ENCODE assay signal across 11 cellular contexts in the genomic region with DNA sequence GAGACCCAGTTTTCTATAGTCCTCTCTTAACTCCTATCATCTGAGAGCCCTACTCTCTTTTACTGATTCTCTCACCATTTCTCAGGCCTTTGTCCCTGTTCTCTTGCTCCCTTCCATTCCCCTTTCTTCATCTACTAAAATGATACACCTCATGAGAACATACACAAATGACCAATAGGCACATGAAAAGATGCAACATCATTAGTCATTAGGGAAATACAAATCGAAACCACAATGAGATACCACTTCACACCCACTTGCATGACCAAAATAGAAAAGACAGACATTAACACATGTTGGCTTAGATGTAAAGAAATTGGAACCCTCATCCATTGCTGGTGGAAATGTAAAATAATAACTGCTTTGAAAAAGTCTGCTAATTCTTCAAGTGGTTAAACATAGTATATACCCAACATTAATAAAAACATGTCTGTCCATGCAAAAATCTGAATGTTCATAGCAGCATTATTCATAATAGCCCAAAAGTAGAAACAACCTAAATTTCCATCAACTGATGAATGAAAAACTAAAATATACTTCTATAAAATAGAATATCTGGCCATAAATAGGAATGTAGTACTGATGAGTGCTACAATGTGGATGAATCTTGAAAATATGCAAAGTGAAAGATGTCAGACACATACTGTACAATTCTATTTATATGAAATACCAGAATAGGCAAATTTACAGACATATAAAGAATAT.
DNase-seq lines count a peak whose midpoint lies in the region; ATAC-seq, FAIRE-seq and TF ChIP-seq lines count a peak whose summit lies in the region.
"Had no signal": no experiment of that assay in that cellular context is flagged by ENCODE, and none has a peak within 500 bp of the region (broad histone marks: within the 10 kb centered on the region; RNA-seq: fewer than 3 reads in every experiment).

No MANE protein-coding gene starts in this region.

- peak; percentile 19 for FAIRE-seq in G401.6 (lab: Jason Lieb, UNC)

- H3K9me3 Mint-ChIP-seq in chondrocyte (ENCODE audit: low read depth) = no peaks in the 10 kb centered on the region
- no peaks in the 10 kb centered on the region for H3K9me3 Mint-ChIP-seq in T-helper 2 cell treated with Interferon-gamma antibody and Interleukin-4, amounts not matched to agents 5 μg/mL and 100 μg/mL, for 36 hours

- peaks cover 32% of the 10 kb centered on the region for H3K4me1 Mint-ChIP-seq in chondrocyte (ENCODE audit: low read depth)
- no peaks in the 10 kb centered on the region for H3K4me1 Mint-ChIP-seq in T-helper 2 cell treated with Interferon-gamma antibody and Interleukin-4, amounts not matched to agents 5 μg/mL and 100 μg/mL, for 36 hours (ENCODE audit: low read depth)

- intact Hi-C loops in PC-9 (cut with micrococcal nuclease; ENCODE audit: unreplicated experiment) = no loop called here

- H3K4me3 ChIP-seq in PC-9 = no peak overlapping the region

- no peaks in the 10 kb centered on the region for H3K9me3 ChIP-seq in PC-9 (ENCODE audit: insufficient read depth, low read depth)

- POLR2A ChIA-PET in PC-9 (lab: Charles Lee; ENCODE audit: unreplicated experiment) = no interaction called here

- no peaks in the 10 kb centered on the region for H3K9me2 ChIP-seq in PC-9 (ENCODE audit: insufficient read depth)

- H3K4me2 ChIP-seq in PC-9 = no peak overlapping the region

- no peak for DNase-seq in chondrocyte (ENCODE audit: low spot score)
- no peak for DNase-seq in NCI-H2196 treated with DMSO at 0.1 percent for 48 hours (lab: John Stamatoyannopoulos, UW; ENCODE audit: unreplicated experiment)
- no peak for DNase-seq in T-helper 2 cell treated with Interferon-gamma antibody and Interleukin-4, amounts not matched to agents 5 μg/mL and 100 μg/mL, for 36 hours (ENCODE audit: low spot score)
- no peak for DNase-seq in dermis blood vessel endothelial cell
- DNase-seq in PC-9 = no peak
- DNase-seq: DMS79; NCI-H187 treated with DMSO at 0.1 percent for 48 hours; stimulated activated CD4-positive, alpha-beta T cell treated with anti-CD3 and anti-CD28 coated beads, Interleukin-4, amount 100 ng/mL, for 24 hours had no signal

- H3K4me1 ChIP-seq in PC-9 (replicated peaks; ENCODE audit: insufficient read depth) = peaks cover 3% of the 10 kb centered on the region

- H3K27me3 Mint-ChIP-seq in chondrocyte (ENCODE audit: low read depth) = no peaks in the 10 kb centered on the region
- H3K27me3 Mint-ChIP-seq in T-helper 2 cell treated with Interferon-gamma antibody and Interleukin-4, amounts not matched to agents 5 μg/mL and 100 μg/mL, for 36 hours (ENCODE audit: low read depth) = no peaks in the 10 kb centered on the region

- H3K79me2 ChIP-seq in PC-9 (ENCODE audit: low read depth) = no peaks in the 10 kb centered on the region

- ATAC-seq in GM21515 (IDR thresholded peaks at IDR 0.05; ENCODE audit: unreplicated experiment) = peak; percentile 68
- peak; percentile 91 for ATAC-seq in HG03378 (IDR thresholded peaks at IDR 0.05; ENCODE audit: unreplicated experiment)

- TF ChIP-seq CTCF in chondrocyte (IDR thresholded peaks at IDR 0.05) (no peak), PC-9 (conservative IDR thresholded peaks at IDR 0.05) (no peak)

- H4K20me1 ChIP-seq in PC-9 (ENCODE audit: insufficient read depth) = no peaks in the 10 kb centered on the region

- no peaks in the 10 kb centered on the region for H3K27me3 ChIP-seq in PC-9 (ENCODE audit: insufficient read depth, low read depth)

- peak overlapping the region; percentile 50 for H3K27ac Mint-ChIP-seq in chondrocyte (ENCODE audit: unreplicated experiment)
- H3K27ac Mint-ChIP-seq in T-helper 2 cell treated with Interferon-gamma antibody and Interleukin-4, amounts not matched to agents 5 μg/mL and 100 μg/mL, for 36 hours = no peak overlapping the region

- H3K4me3 Mint-ChIP-seq in chondrocyte (ENCODE audit: unreplicated experiment) = no peak overlapping the region
- no peak overlapping the region for H3K4me3 Mint-ChIP-seq in T-helper 2 cell treated with Interferon-gamma antibody and Interleukin-4, amounts not matched to agents 5 μg/mL and 100 μg/mL, for 36 hours

- H3K36me3 Mint-ChIP-seq in chondrocyte (ENCODE audit: low read depth) = no peaks in the 10 kb centered on the region
- H3K36me3 Mint-ChIP-seq in T-helper 2 cell treated with Interferon-gamma antibody and Interleukin-4, amounts not matched to agents 5 μg/mL and 100 μg/mL, for 36 hours (ENCODE audit: low read depth) = no peaks in the 10 kb centered on the region

- no peaks in the 10 kb centered on the region for H3K36me3 ChIP-seq in PC-9 (ENCODE audit: low read depth)

- H3K27ac ChIP-seq in PC-9 = no peak overlapping the region

- CTCF ChIA-PET in PC-9 (lab: Charles Lee) = no interaction called here

- no peak overlapping the region for H2AFZ ChIP-seq in PC-9

- no TSS peak for BruUV-seq in PC-9 (replicated peaks; lab: Mats Ljungman, UMichigan)

- H3F3A ChIP-seq in PC-9 (ENCODE audit: insufficient read depth, low read depth) = no peaks in the 10 kb centered on the region
